ENCODE assay signal across 2 cellular contexts in the genomic region with DNA sequence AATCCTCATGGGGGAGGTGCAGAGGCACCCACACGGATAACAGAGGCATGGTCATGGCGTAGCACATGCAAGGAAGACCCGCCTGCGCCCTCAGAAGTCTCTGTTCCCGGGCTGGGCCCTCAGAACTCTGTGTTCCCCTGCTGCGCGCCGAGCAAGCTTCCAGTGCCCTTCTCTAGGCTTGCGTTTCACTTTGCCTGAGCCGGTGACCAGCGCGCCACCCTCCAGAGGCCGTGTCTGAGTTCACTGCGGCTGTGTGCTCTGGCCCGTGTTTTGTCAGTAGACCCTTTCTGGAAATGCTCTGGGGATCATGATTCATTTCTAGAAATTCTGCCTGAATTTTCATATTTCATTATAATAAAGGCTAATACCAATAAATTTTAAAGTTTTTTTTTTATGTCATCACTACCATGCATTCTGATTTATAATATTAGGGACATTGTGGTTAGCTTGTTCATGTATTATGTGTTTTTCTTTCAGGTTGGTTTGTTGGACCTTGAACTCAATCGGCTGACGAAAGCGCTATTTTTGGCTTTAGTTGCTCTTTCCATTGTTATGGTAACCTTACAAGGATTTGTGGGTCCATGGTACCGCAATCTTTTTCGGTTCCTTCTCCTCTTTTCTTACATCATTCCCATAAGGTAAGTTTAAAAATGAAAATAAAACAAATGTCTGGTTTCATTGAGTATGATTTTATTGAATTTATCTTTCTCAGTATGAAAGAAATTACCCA.
A peak's percentile ranks its signal among the peaks of the same experiment; 100 is the strongest.
TF ChIP-seq lines count a peak whose summit lies in the region.

No MANE protein-coding gene starts in this region.

TF ChIP-seq in liver, 16 proteins besides CTCF, POLR2A, EP300 and RAD21:
- peak; percentile 9 for TF ChIP-seq REST (IDR thresholded peaks at IDR 0.05)
- no peak for TF ChIP-seq GABPA (IDR thresholded peaks at IDR 0.05 in 1 of 2, conservative IDR thresholded peaks at IDR 0.05 in 1 of 2)
- TF ChIP-seq HNF4G (IDR thresholded peaks at IDR 0.05) = peak; percentile 13
- no peak for TF ChIP-seq FOXA2 (IDR thresholded peaks at IDR 0.05)
- TF ChIP-seq RXRA (IDR thresholded peaks at IDR 0.05) = no peak
- no peak for TF ChIP-seq NR2F2 (IDR thresholded peaks at IDR 0.05)
- peak in 1 of 2 donors; percentile 45 for TF ChIP-seq JUND (IDR thresholded peaks at IDR 0.05)
- TF ChIP-seq SP1 (IDR thresholded peaks at IDR 0.05) = peak; percentile 31
- no peak for TF ChIP-seq EGR1 (IDR thresholded peaks at IDR 0.05; ENCODE audit: low read depth in 2 of 2)
- TF ChIP-seq, protein P1, sequence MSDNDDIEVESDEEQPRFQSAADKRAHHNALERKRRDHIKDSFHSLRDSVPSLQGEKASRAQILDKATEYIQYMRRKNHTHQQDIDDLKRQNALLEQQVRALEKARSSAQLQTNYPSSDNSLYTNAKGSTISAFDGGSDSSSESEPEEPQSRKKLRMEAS (IDR thresholded peaks at IDR 0.05) = no peak
- peak; percentile 71 to 79 for TF ChIP-seq HNF4A (conservative IDR thresholded peaks at IDR 0.05)
- TF ChIP-seq ATF3 (IDR thresholded peaks at IDR 0.05) = no peak

TF ChIP-seq in SK-N-SH, 30 proteins besides CTCF, POLR2A, EP300 and RAD21:
- TF ChIP-seq TEAD4 (IDR thresholded peaks at IDR 0.05; ENCODE audit: borderline replicate concordance, insufficient read depth) = no peak
- TF ChIP-seq REST (IDR thresholded peaks at IDR 0.05; ENCODE audit: low read depth, low read length) = no peak
- no peak for TF ChIP-seq TCF12 (IDR thresholded peaks at IDR 0.05)
- no peak for TF ChIP-seq JUND (IDR thresholded peaks at IDR 0.05)
- TF ChIP-seq, protein P2, sequence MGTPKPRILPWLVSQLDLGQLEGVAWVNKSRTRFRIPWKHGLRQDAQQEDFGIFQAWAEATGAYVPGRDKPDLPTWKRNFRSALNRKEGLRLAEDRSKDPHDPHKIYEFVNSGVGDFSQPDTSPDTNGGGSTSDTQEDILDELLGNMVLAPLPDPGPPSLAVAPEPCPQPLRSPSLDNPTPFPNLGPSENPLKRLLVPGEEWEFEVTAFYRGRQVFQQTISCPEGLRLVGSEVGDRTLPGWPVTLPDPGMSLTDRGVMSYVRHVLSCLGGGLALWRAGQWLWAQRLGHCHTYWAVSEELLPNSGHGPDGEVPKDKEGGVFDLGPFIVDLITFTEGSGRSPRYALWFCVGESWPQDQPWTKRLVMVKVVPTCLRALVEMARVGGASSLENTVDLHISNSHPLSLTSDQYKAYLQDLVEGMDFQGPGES (IDR thresholded peaks at IDR 0.05; ENCODE audit: low read depth, low read length) = no peak
- TF ChIP-seq, protein P3, sequence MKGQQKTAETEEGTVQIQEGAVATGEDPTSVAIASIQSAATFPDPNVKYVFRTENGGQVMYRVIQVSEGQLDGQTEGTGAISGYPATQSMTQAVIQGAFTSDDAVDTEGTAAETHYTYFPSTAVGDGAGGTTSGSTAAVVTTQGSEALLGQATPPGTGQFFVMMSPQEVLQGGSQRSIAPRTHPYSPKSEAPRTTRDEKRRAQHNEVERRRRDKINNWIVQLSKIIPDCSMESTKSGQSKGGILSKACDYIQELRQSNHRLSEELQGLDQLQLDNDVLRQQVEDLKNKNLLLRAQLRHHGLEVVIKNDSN (IDR thresholded peaks at IDR 0.05; ENCODE audit: borderline replicate concordance, low read depth) = no peak
TF ChIP-seq in SK-N-SH: peak in this region for 0.
